ENCODE assay signal across 21 cellular contexts in the genomic region with DNA sequence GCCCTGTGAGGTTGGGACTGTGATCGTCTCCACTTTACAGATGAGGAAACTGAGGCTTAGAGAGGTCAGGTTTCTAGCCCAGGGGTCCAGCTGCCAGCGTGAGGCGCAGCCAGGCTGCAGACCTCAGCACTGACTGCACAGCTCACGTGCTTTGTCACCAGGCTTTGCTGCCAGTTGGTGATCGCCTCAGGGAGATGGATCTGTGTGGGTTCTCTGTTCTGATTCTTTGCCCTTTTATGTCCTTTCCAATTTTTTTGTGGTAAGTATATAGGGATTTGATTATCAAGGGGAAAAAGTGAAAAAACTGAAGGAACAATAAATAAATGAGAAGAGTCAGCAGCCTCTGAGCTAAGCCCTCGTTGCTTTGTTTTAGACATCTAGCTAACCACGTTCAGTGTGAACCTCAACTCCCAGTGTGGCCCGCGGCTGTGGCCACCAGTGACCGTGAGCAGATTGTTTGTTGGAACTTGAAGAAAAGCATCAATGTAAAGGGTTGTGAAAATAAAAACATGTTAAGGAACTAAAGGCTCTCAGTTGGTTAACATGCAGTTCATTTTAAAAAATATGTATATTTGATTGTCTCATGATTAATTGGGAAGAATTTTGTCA.
"Had no signal": no experiment of that assay in that cellular context is flagged by ENCODE, and none has a peak within 500 bp of the region (broad histone marks: within the 10 kb centered on the region; RNA-seq: fewer than 3 reads in every experiment).

No MANE protein-coding gene starts in this region.

- H3K4me1 Mint-ChIP-seq: brain; naive B cell; stimulated activated naive CD8-positive, alpha-beta T cell treated with anti-CD3 and anti-CD28 coated beads, Interleukin-15, amount 100 ng/mL, for 72 hours had no signal

- H3K4me3 Mint-ChIP-seq: brain; mesothelial cell of epicardium; naive B cell; stimulated activated naive CD8-positive, alpha-beta T cell treated with anti-CD3 and anti-CD28 coated beads, Interleukin-15, amount 100 ng/mL, for 72 hours had no signal

- H3K27me3 Mint-ChIP-seq: brain; naive B cell; stimulated activated naive CD8-positive, alpha-beta T cell treated with anti-CD3 and anti-CD28 coated beads, Interleukin-15, amount 100 ng/mL, for 72 hours had no signal

- DNase-seq: activated CD4-positive, alpha-beta T cell treated with anti-CD3 and anti-CD28 coated beads for 4 hours; activated CD8-positive, alpha-beta memory T cell treated with anti-CD3 and anti-CD28 coated beads for 24 hours; activated naive CD4-positive, alpha-beta T cell treated with anti-CD3 and anti-CD28 coated beads, Interleukin-2, amount 50 U/mL, for 16 hours; adrenal gland; cerebellar nuclear complex; dermis blood vessel endothelial cell; esophagus squamous epithelium; foreskin keratinocyte; heart right ventricle; kidney; naive B cell; sigmoid colon; SK-N-SH; stimulated activated CD4-positive, alpha-beta T cell treated with anti-CD3 and anti-CD28 coated beads, Interleukin-12 subunit alpha, Interleukin-12 subunit beta, amount 100 ng/mL, for 4 hours; stimulated activated CD4-positive, alpha-beta T cell treated with anti-CD3 and anti-CD28 coated beads, Interleukin-2, amount 100 ng/mL, for 48 hours; stimulated activated CD8-positive, alpha-beta memory T cell treated with anti-CD3 and anti-CD28 coated beads, Interleukin-4, amount 100 ng/mL, for 48 hours; stimulated activated naive CD8-positive, alpha-beta T cell treated with anti-CD3 and anti-CD28 coated beads, Interleukin-15, amount 100 ng/mL, for 72 hours; thyroid gland had no signal

- H3K27ac Mint-ChIP-seq: activated T-helper 2 cell treated with anti-CD3 and anti-CD28 coated beads, Interferon-gamma antibody, Interleukin-2, Interleukin-4, amounts not matched to agents 10 μg/mL and 5 μg/mL and 100 μg/mL, durations not matched to agents 14 hours and 24 hours and 36 hours; brain; mesothelial cell of epicardium had no signal

- H3K9me3 Mint-ChIP-seq: activated T-helper 2 cell treated with anti-CD3 and anti-CD28 coated beads, Interferon-gamma antibody, Interleukin-2, Interleukin-4, amounts not matched to agents 10 μg/mL and 5 μg/mL and 100 μg/mL, durations not matched to agents 14 hours and 24 hours and 36 hours; brain; mesothelial cell of epicardium; naive B cell; stimulated activated naive CD8-positive, alpha-beta T cell treated with anti-CD3 and anti-CD28 coated beads, Interleukin-15, amount 100 ng/mL, for 72 hours had no signal
